1 cellular context compared by ENCODE assay signal in the genomic region with DNA sequence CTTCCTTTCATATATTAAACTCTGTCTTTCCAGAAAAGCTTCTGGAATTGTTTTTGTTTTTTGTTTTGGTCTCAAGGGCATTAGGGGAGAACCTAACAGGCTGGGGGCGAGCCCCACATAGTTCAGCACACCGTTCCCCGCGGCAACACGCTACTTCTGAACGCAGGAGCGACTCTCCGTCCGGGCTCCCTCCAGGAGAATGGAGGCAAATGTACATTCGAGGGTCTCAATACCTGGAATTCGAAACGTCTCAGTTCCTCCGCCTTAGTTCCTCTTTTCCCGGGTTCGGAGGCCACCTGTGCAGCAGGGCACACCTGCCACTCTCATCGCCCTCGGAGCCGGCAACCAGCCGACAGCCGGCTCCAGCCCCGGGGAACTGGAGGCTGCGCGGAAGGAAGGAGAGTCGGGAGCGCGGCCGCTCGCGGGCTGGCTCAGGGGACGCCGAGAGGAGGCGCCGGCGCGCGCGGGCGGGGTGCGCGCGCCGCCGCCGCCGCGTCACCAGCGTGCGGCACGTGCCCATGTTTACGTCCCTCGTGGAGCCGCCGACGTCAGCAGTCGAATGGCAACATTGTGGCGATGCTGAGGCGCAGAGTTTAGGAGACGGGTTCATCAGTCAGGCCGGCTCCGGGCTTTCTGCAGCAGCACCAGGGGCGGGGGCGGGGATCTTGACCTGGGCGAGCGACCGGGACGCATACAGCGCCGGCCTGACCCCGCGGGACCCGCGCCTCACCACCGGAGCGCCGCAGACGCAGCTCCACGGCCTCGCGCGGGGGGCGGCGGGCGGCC.
TF ChIP-seq lines count a peak whose summit lies in the region.

JMY (plus strand) TSS at position 554 of the 786 bp plus-strand sequence. CDS start 520 bp downstream, outside the sequence.

TF ChIP-seq in GM12878, 131 proteins besides CTCF, POLR2A, EP300 and RAD21 (continued from another document and continues in another):
- TF ChIP-seq CREB1 (IDR thresholded peaks at IDR 0.05; ENCODE audit: low read depth) (peak; percentile 95), TAF1 (IDR thresholded peaks at IDR 0.05; ENCODE audit: borderline replicate concordance, low read depth, low read length) (peak; percentile 54; the same call in 1 of the 2 replicates), ZNF687 (IDR thresholded peaks at IDR 0.05) (peak; percentile 88), RCOR1 (conservative IDR thresholded peaks at IDR 0.05; ENCODE audit: low read depth, low read length) (no peak), CREM (IDR thresholded peaks at IDR 0.05; ENCODE audit: low read depth) (peak; percentile 94), TCF12 (IDR thresholded peaks at IDR 0.05; ENCODE audit: low read depth, low read length) (peak; percentile 71; the same call in 1 of the 2 replicates), NRF1 (conservative IDR thresholded peaks at IDR 0.05; ENCODE audit: low read depth, low read length) (no peak), RB1 (IDR thresholded peaks at IDR 0.05; ENCODE audit: borderline replicate concordance) (peak; percentile 52; the same call in 1 of the 2 replicates), NFIC (IDR thresholded peaks at IDR 0.05; ENCODE audit: low read depth, low read length) (no peak; the same call in 1 of the 2 replicates), NR2F1 (conservative IDR thresholded peaks at IDR 0.05) (peak; percentile 86), SMAD5 (IDR thresholded peaks at IDR 0.05; ENCODE audit: low read depth) (no peak), NFXL1 (IDR thresholded peaks at IDR 0.05; ENCODE audit: borderline replicate concordance) (no peak), RBBP5 (conservative IDR thresholded peaks at IDR 0.05) (no peak), IKZF1 (conservative IDR thresholded peaks at IDR 0.05) (peak; percentile 85), SUPT20H (IDR thresholded peaks at IDR 0.05; ENCODE audit: borderline replicate concordance, control insufficient read depth, low read depth, low read length) (no peak), FOXM1 (IDR thresholded peaks at IDR 0.05; ENCODE audit: low read depth, low read length) (no peak; the same call in 1 of the 2 replicates), NKRF (conservative IDR thresholded peaks at IDR 0.05) (peak; percentile 92), IRF5 (IDR thresholded peaks at IDR 0.05; ENCODE audit: borderline replicate concordance) (no peak), TARDBP (IDR thresholded peaks at IDR 0.05; ENCODE audit: borderline replicate concordance) (no peak), ATF7 (IDR thresholded peaks at IDR 0.05; ENCODE audit: low read depth) (no peak; the same call in 1 of the 2 replicates), RELA (IDR thresholded peaks at IDR 0.05; ENCODE audit: borderline replicate concordance, partially characterized antibody) (no peak), IRF4 (IDR thresholded peaks at IDR 0.05; ENCODE audit: low read depth, low read length) (no peak), ZNF274 (IDR thresholded peaks at IDR 0.05; ENCODE audit: insufficient read depth, insufficient read length) (no peak), EGR1 (IDR thresholded peaks at IDR 0.05; ENCODE audit: borderline replicate concordance in 1 of 2, low read depth in 2 of 2, low read length in 2 of 2) (peak; percentile 10 to 59; a peak in 2 of 3 replicates), ZNF592 (IDR thresholded peaks at IDR 0.05) (0 out of 2 replicates have a peak, but pooled peaks have one; percentile 47), CHD2 (IDR thresholded peaks at IDR 0.05; ENCODE audit: borderline replicate concordance, low read depth, low read length) (no peak), SMC3 (IDR thresholded peaks at IDR 0.05; ENCODE audit: borderline replicate concordance, low read length) (no peak), REST (IDR thresholded peaks at IDR 0.05; ENCODE audit: low read depth, low read length) (0 out of 2 replicates have a peak, but pooled peaks have one; percentile 23), GABPA (IDR thresholded peaks at IDR 0.05; ENCODE audit: low read depth) (no peak), RAD51 (IDR thresholded peaks at IDR 0.05) (peak; percentile 55; the same call in 1 of the 2 replicates)
- TF ChIP-seq, protein P1, sequence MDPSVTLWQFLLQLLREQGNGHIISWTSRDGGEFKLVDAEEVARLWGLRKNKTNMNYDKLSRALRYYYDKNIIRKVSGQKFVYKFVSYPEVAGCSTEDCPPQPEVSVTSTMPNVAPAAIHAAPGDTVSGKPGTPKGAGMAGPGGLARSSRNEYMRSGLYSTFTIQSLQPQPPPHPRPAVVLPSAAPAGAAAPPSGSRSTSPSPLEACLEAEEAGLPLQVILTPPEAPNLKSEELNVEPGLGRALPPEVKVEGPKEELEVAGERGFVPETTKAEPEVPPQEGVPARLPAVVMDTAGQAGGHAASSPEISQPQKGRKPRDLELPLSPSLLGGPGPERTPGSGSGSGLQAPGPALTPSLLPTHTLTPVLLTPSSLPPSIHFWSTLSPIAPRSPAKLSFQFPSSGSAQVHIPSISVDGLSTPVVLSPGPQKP (IDR thresholded peaks at IDR 0.05; ENCODE audit: low read depth, low read length): no peak
- TF ChIP-seq, protein P2, sequence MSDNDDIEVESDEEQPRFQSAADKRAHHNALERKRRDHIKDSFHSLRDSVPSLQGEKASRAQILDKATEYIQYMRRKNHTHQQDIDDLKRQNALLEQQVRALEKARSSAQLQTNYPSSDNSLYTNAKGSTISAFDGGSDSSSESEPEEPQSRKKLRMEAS (IDR thresholded peaks at IDR 0.05; ENCODE audit: low read depth, low read length): peak; percentile 86
- TF ChIP-seq, protein P3, sequence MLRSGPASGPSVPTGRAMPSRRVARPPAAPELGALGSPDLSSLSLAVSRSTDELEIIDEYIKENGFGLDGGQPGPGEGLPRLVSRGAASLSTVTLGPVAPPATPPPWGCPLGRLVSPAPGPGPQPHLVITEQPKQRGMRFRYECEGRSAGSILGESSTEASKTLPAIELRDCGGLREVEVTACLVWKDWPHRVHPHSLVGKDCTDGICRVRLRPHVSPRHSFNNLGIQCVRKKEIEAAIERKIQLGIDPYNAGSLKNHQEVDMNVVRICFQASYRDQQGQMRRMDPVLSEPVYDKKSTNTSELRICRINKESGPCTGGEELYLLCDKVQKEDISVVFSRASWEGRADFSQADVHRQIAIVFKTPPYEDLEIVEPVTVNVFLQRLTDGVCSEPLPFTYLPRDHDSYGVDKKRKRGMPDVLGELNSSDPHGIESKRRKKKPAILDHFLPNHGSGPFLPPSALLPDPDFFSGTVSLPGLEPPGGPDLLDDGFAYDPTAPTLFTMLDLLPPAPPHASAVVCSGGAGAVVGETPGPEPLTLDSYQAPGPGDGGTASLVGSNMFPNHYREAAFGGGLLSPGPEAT (IDR thresholded peaks at IDR 0.05; ENCODE audit: low read depth): no peak
- TF ChIP-seq, protein P4, sequence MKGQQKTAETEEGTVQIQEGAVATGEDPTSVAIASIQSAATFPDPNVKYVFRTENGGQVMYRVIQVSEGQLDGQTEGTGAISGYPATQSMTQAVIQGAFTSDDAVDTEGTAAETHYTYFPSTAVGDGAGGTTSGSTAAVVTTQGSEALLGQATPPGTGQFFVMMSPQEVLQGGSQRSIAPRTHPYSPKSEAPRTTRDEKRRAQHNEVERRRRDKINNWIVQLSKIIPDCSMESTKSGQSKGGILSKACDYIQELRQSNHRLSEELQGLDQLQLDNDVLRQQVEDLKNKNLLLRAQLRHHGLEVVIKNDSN (IDR thresholded peaks at IDR 0.05; ENCODE audit: borderline replicate concordance, extremely low read length, insufficient read depth, low read depth, low read length): peak; percentile 86
